In genomic region chr19:41861098-41861768, GRCh38 we compare ENCODE assay signal across 8 cellular contexts. TPM values are rescaled to one million over a fixed set of nuclear protein-coding genes. Genes with fewer than 3 reads are reported as not detected.
DNase-seq lines count a peak whose midpoint lies in the region; ATAC-seq and TF ChIP-seq lines count a peak whose summit lies in the region.

No MANE protein-coding gene starts in this region.

- peak overlapping the region; percentile 89 for H3K27ac Mint-ChIP-seq in stimulated activated memory B cell treated with anti-CD40 and anti-IgM and Interleukin-4, amounts not matched to agents 10 μg/mL and 1 μg/mL and 100 μg/mL, for 72 hours

- H3K4me1 ChIP-seq in right cardiac atrium (ENCODE audit: control insufficient read depth, insufficient read depth, low read length): peaks cover 10% of the 10 kb centered on the region

- H3K36me3 Mint-ChIP-seq in stimulated activated memory B cell treated with anti-CD40 and anti-IgM and Interleukin-4, amounts not matched to agents 10 μg/mL and 1 μg/mL and 100 μg/mL, for 72 hours: peaks cover 46% of the 10 kb centered on the region

- WGBS in right cardiac atrium: 33% methylated on average over 10 of the region's 10 CpGs

- H3K4me1 Mint-ChIP-seq in stimulated activated memory B cell treated with anti-CD40 and anti-IgM and Interleukin-4, amounts not matched to agents 10 μg/mL and 1 μg/mL and 100 μg/mL, for 72 hours: peaks cover 54% of the 10 kb centered on the region

- H3K4me3 ChIP-seq in WERI-Rb-1 (ENCODE audit: low read depth, low read length): peak overlapping the region; percentile 95
- peak overlapping the region; percentile 77 for H3K4me3 ChIP-seq in right cardiac atrium (ENCODE audit: low read length)

- H3K36me3 ChIP-seq in WERI-Rb-1: peaks cover 60% of the 10 kb centered on the region

- ATAC-seq in right cardiac atrium: no peak
- ATAC-seq in stimulated activated memory B cell treated with anti-CD40 and anti-IgM and Interleukin-4, amounts not matched to agents 10 μg/mL and 1 μg/mL and 100 μg/mL, for 72 hours: no peak
- no peak for ATAC-seq in HG03175 (IDR thresholded peaks at IDR 0.05; ENCODE audit: unreplicated experiment)
- ATAC-seq in GM21737 (IDR thresholded peaks at IDR 0.05; ENCODE audit: unreplicated experiment): no peak

- H3K9me3 ChIP-seq in WERI-Rb-1 (ENCODE audit: severe bottlenecking) (no peaks in the 10 kb centered on the region), right cardiac atrium (ENCODE audit: control insufficient read depth, low read length) (no peaks in the 10 kb centered on the region)

- H3K27me3 ChIP-seq in WERI-Rb-1 (ENCODE audit: insufficient read depth, low read depth, severe bottlenecking) (no peaks in the 10 kb centered on the region), right cardiac atrium (ENCODE audit: control insufficient read depth, insufficient read depth) (no peaks in the 10 kb centered on the region)

- H3K9me3 Mint-ChIP-seq in stimulated activated memory B cell treated with anti-CD40 and anti-IgM and Interleukin-4, amounts not matched to agents 10 μg/mL and 1 μg/mL and 100 μg/mL, for 72 hours: no peaks in the 10 kb centered on the region

- H3K27ac ChIP-seq in WERI-Rb-1 (peak overlapping the region; percentile 94), right cardiac atrium (ENCODE audit: low read length) (peak overlapping the region; percentile 42)

- intact Hi-C loops in right cardiac atrium (cut with DNase I): no loop called here

- H3K4me3 Mint-ChIP-seq in stimulated activated memory B cell treated with anti-CD40 and anti-IgM and Interleukin-4, amounts not matched to agents 10 μg/mL and 1 μg/mL and 100 μg/mL, for 72 hours: peak overlapping the region; percentile 93

- DNase-seq in HT-29 (ENCODE audit: low spot score) (peak; percentile 45), WERI-Rb-1 (no peak), right cardiac atrium (no peak), AML-193 (lab: John Stamatoyannopoulos, UW) (no peak), hepatic stellate cell (ENCODE audit: low spot score) (no peak)

- TF ChIP-seq CTCF in WERI-Rb-1 (IDR thresholded peaks at IDR 0.05; ENCODE audit: low read depth, low read length): no peak

- no peaks in the 10 kb centered on the region for H3K27me3 Mint-ChIP-seq in stimulated activated memory B cell treated with anti-CD40 and anti-IgM and Interleukin-4, amounts not matched to agents 10 μg/mL and 1 μg/mL and 100 μg/mL, for 72 hours

RNA-seq across cellular contexts. Expression of gene RPS19, which starts 1.2 kb away (rescaled TPM):
- 4,362 and 4,557 TPM in 2 replicates for total RNA-seq in HT-29 (2014; rRNA removed; shearing (Covaris generic))
- 100 to 1,000 TPM; 625 to 784 (median 741) TPM for total RNA-seq in right cardiac atrium
- 863 TPM for polyA plus RNA-seq in right cardiac atrium

RNA-seq across cellular contexts. Expression of gene CD79A, which starts 15.8 kb away (rescaled TPM):
- total RNA-seq in HT-29 (2014; rRNA removed; shearing (Covaris generic)): 0.81 and 1.4 TPM in 2 replicates
- total RNA-seq in right cardiac atrium: under 1 TPM in 2 of 4 donors, not detected in 2; 0.37 to 0.58 TPM
- 0.09 TPM for polyA plus RNA-seq in right cardiac atrium

RNA-seq across cellular contexts. Expression of gene DMRTC2, which starts 16.4 kb away (rescaled TPM):
- total RNA-seq in HT-29 (2014; rRNA removed; shearing (Covaris generic)): not detected in 2 replicates
- not detected for total RNA-seq in right cardiac atrium
- polyA plus RNA-seq in right cardiac atrium: not detected

RNA-seq across cellular contexts. Expression of gene LYPD4, which starts 16.8 kb away (rescaled TPM):
- total RNA-seq in HT-29 (2014; rRNA removed; shearing (Covaris generic)): not detected in 2 replicates
- not detected for total RNA-seq in right cardiac atrium
- not detected for polyA plus RNA-seq in right cardiac atrium

RNA-seq across cellular contexts. Expression of gene ARHGEF1, which starts 21.8 kb away (rescaled TPM):
- 189 and 199 TPM in 2 replicates for total RNA-seq in HT-29 (2014; rRNA removed; shearing (Covaris generic))
- 10 to 100 TPM; 39.7 to 43.9 (median 40.8) TPM for total RNA-seq in right cardiac atrium
- 42.8 TPM for polyA plus RNA-seq in right cardiac atrium
